Comparison of ENCODE assay signal across 23 cellular contexts in genomic region chr7:14096159-14096558, GRCh38.
"Had no signal": no experiment of that assay in that cellular context is flagged by ENCODE, and none has a peak within 500 bp of the region (broad histone marks: within the 10 kb centered on the region; RNA-seq: fewer than 3 reads in every experiment).

No MANE protein-coding gene starts in this region.

- H3K4me2 ChIP-seq: KMS-11, PC-9 had no signal

- H3K27me3 ChIP-seq: Peyer's patch, SJCRH30 had no signal

- H3K4me1 ChIP-seq: Peyer's patch, SJCRH30 had no signal

- H2AFZ ChIP-seq: PC-9 had no signal

- ATAC-seq: Right ventricle myocardium inferior, SK-N-SH treated with all-trans-retinoic acid at 6 μM for 48 hours had no signal

- H3K9ac ChIP-seq: KMS-11 had no signal

- H3K4me3 ChIP-seq: PC-9, Peyer's patch, SJCRH30 had no signal

- DNase-seq: Kasumi-1; MM.1S; NCI-H1092 treated with DMSO at 0.1 percent for 48 hours; NCI-H1436; NCI-H187; NCI-H2029; NCI-H2081 treated with DMSO at 0.1 percent for 48 hours; NCI-H2171; NCI-H226; NCI-H446; NCI-H510A; NCI-H524 treated with DMSO at 0.1 percent for 48 hours; NCI-H774; NK-92 treated with Interleukin-12 subunit alpha and Interleukin-12 subunit beta, amount 100 ng/mL, for 24 hours; Peyer's patch; SHP77 treated with DMSO at 0.1 percent for 48 hours; SJCRH30 had no signal

- H3K27ac ChIP-seq: HL-60, KMS-11, PC-9, Peyer's patch, SJCRH30 had no signal

- FAIRE-seq: HTR-8/SVneo had no signal

- H3K9me3 ChIP-seq: Peyer's patch, SJCRH30 had no signal

- H3K36me3 ChIP-seq: Peyer's patch, SJCRH30 had no signal
